Comparison of ENCODE assay signal across 1 cellular context in genomic region chr2:10659898-10660568, GRCh38.
A peak's percentile ranks its signal among the peaks of the same experiment; 100 is the strongest.
TF ChIP-seq lines count a peak whose summit lies in the region.

No MANE protein-coding gene starts in this region.

TF ChIP-seq in K562, 482 proteins besides CTCF, POLR2A, EP300 and RAD21 (continued from another document):
- TF ChIP-seq, protein P1, sequence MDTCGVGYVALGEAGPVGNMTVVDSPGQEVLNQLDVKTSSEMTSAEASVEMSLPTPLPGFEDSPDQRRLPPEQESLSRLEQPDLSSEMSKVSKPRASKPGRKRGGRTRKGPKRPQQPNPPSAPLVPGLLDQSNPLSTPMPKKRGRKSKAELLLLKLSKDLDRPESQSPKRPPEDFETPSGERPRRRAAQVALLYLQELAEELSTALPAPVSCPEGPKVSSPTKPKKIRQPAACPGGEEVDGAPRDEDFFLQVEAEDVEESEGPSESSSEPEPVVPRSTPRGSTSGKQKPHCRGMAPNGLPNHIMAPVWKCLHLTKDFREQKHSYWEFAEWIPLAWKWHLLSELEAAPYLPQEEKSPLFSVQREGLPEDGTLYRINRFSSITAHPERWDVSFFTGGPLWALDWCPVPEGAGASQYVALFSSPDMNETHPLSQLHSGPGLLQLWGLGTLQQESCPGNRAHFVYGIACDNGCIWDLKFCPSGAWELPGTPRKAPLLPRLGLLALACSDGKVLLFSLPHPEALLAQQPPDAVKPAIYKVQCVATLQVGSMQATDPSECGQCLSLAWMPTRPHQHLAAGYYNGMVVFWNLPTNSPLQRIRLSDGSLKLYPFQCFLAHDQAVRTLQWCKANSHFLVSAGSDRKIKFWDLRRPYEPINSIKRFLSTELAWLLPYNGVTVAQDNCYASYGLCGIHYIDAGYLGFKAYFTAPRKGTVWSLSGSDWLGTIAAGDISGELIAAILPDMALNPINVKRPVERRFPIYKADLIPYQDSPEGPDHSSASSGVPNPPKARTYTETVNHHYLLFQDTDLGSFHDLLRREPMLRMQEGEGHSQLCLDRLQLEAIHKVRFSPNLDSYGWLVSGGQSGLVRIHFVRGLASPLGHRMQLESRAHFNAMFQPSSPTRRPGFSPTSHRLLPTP (IDR thresholded peaks at IDR 0.05; ENCODE audit: borderline replicate concordance, extremely low read depth, insufficient read length), result no peak
- TF ChIP-seq ZNF778 (CRISPR knock-in tag; IDR thresholded peaks at IDR 0.05), result no peak
- TF ChIP-seq TAF15 (IDR thresholded peaks at IDR 0.05; ENCODE audit: low read depth, low read length), result no peak
- TF ChIP-seq POLR3A (IDR thresholded peaks at IDR 0.05; ENCODE audit: borderline replicate concordance, extremely low read depth, insufficient read depth, insufficient read length), result no peak
- no peak for TF ChIP-seq ZNF318 (IDR thresholded peaks at IDR 0.05; ENCODE audit: borderline replicate concordance in 1 of 2, low read depth in 1 of 2)
- TF ChIP-seq MAZ (CRISPR knock-in tag; conservative IDR thresholded peaks at IDR 0.05 in 1 of 2, IDR thresholded peaks at IDR 0.05 in 1 of 2), result 0 out of 4 replicates have a peak, but pooled peaks of 1 of the 2 experiments have one; percentile 31
- TF ChIP-seq, protein P2, sequence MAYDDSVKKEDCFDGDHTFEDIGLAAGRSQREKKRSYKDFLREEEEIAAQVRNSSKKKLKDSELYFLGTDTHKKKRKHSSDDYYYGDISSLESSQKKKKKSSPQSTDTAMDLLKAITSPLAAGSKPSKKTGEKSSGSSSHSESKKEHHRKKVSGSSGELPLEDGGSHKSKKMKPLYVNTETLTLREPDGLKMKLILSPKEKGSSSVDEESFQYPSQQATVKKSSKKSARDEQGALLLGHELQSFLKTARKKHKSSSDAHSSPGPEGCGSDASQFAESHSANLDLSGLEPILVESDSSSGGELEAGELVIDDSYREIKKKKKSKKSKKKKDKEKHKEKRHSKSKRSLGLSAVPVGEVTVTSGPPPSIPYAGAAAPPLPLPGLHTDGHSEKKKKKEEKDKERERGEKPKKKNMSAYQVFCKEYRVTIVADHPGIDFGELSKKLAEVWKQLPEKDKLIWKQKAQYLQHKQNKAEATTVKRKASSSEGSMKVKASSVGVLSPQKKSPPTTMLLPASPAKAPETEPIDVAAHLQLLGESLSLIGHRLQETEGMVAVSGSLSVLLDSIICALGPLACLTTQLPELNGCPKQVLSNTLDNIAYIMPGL (CRISPR knock-in tag; IDR thresholded peaks at IDR 0.05), result no peak
- peak; percentile 90 for TF ChIP-seq FOSL1 (tag; conservative IDR thresholded peaks at IDR 0.05)
- peak in 1 of 2 experiments; percentile 52; a peak in 1 of 4 replicates for TF ChIP-seq FOXK2 (conservative IDR thresholded peaks at IDR 0.05 in 1 of 2, IDR thresholded peaks at IDR 0.05 in 1 of 2; ENCODE audit: low read depth in 2 of 2)
- peak; percentile 53; the same call in 1 of the 2 replicates for TF ChIP-seq MYC (IDR thresholded peaks at IDR 0.05; ENCODE audit: low read depth, low read length)
- no peak for TF ChIP-seq MYC (CRISPR knock-in tag; IDR thresholded peaks at IDR 0.05; ENCODE audit: borderline replicate concordance, low read depth)
- TF ChIP-seq ZNF586 (CRISPR knock-in tag; conservative IDR thresholded peaks at IDR 0.05), result no peak
- TF ChIP-seq MXI1 (IDR thresholded peaks at IDR 0.05; ENCODE audit: low read depth, low read length), result no peak
- TF ChIP-seq CCNT2 (IDR thresholded peaks at IDR 0.05; ENCODE audit: borderline replicate concordance, extremely low read depth, insufficient read length, low read depth, low read length), result no peak
- TF ChIP-seq HCFC1 (IDR thresholded peaks at IDR 0.05; ENCODE audit: low read depth, low read length), result no peak
- TF ChIP-seq L3MBTL2 (IDR thresholded peaks at IDR 0.05), result peak; percentile 67
- TF ChIP-seq KLF1 (tag; IDR thresholded peaks at IDR 0.05), result no peak
- 0 out of 2 replicates have a peak, but pooled peaks have one; percentile 25 for TF ChIP-seq MAFK (IDR thresholded peaks at IDR 0.05; ENCODE audit: low read length)
- peak; percentile 83 for TF ChIP-seq ATF3 (IDR thresholded peaks at IDR 0.05)
- TF ChIP-seq ATF3 (CRISPR knock-in tag; conservative IDR thresholded peaks at IDR 0.05), result peak; percentile 65; the same call in 1 of the 2 replicates
- no peak for TF ChIP-seq PYGO2 (tag; IDR thresholded peaks at IDR 0.05)
- TF ChIP-seq SETDB1 (IDR thresholded peaks at IDR 0.05; ENCODE audit: low read length), result no peak
- TF ChIP-seq SUPT5H (IDR thresholded peaks at IDR 0.05), result no peak
- TF ChIP-seq ELF1 (tag; IDR thresholded peaks at IDR 0.05), result no peak
- no peak for TF ChIP-seq ZNF165 (CRISPR knock-in tag; IDR thresholded peaks at IDR 0.05; ENCODE audit: borderline replicate concordance)
- TF ChIP-seq FOXA3 (CRISPR knock-in tag; conservative IDR thresholded peaks at IDR 0.05 in 1 of 2, IDR thresholded peaks at IDR 0.05 in 1 of 2), result 0 out of 4 replicates have a peak, but pooled peaks of 1 of the 2 experiments have one; percentile 15
- TF ChIP-seq SMARCB1 (IDR thresholded peaks at IDR 0.05; ENCODE audit: insufficient read length, low read depth), result no peak
- peak; percentile 91 for TF ChIP-seq JUND (IDR thresholded peaks at IDR 0.05; ENCODE audit: borderline replicate concordance, low read depth, low read length)
- TF ChIP-seq JUND (tag; IDR thresholded peaks at IDR 0.05; ENCODE audit: borderline replicate concordance, low read depth, low read length), result peak; percentile 87; the same call in 2 of the 3 replicates
- TF ChIP-seq ZNF431 (CRISPR knock-in tag; IDR thresholded peaks at IDR 0.05), result no peak
- TF ChIP-seq SOX6 (IDR thresholded peaks at IDR 0.05), result 0 out of 2 replicates have a peak, but pooled peaks have one; percentile 31
- no peak for TF ChIP-seq NR1H2 (CRISPR knock-in tag; IDR thresholded peaks at IDR 0.05)
- TF ChIP-seq E2F3 (CRISPR knock-in tag; IDR thresholded peaks at IDR 0.05), result no peak
- TF ChIP-seq FOS (IDR thresholded peaks at IDR 0.05; ENCODE audit: extremely low read depth, insufficient read length), result peak; percentile 28
- TF ChIP-seq ZNF253 (CRISPR knock-in tag; conservative IDR thresholded peaks at IDR 0.05), result no peak
- no peak for TF ChIP-seq ZNF224 (CRISPR knock-in tag; IDR thresholded peaks at IDR 0.05)
- TF ChIP-seq NFE2L1 (tag; IDR thresholded peaks at IDR 0.05; ENCODE audit: borderline replicate concordance, low read depth), result no peak
- TF ChIP-seq ADNP (tag; IDR thresholded peaks at IDR 0.05), result 0 out of 2 replicates have a peak, but pooled peaks have one; percentile 22
- TF ChIP-seq ZNF347 (CRISPR knock-in tag; IDR thresholded peaks at IDR 0.05; ENCODE audit: low read depth), result no peak
- TF ChIP-seq CTCFL (IDR thresholded peaks at IDR 0.05; ENCODE audit: borderline replicate concordance, insufficient read depth, low read depth, low read length, poor library complexity, severe bottlenecking), result peak; percentile 53
- TF ChIP-seq NKRF (IDR thresholded peaks at IDR 0.05; ENCODE audit: borderline replicate concordance), result no peak
- TF ChIP-seq MITF (IDR thresholded peaks at IDR 0.05), result no peak
